In the genomic region with DNA sequence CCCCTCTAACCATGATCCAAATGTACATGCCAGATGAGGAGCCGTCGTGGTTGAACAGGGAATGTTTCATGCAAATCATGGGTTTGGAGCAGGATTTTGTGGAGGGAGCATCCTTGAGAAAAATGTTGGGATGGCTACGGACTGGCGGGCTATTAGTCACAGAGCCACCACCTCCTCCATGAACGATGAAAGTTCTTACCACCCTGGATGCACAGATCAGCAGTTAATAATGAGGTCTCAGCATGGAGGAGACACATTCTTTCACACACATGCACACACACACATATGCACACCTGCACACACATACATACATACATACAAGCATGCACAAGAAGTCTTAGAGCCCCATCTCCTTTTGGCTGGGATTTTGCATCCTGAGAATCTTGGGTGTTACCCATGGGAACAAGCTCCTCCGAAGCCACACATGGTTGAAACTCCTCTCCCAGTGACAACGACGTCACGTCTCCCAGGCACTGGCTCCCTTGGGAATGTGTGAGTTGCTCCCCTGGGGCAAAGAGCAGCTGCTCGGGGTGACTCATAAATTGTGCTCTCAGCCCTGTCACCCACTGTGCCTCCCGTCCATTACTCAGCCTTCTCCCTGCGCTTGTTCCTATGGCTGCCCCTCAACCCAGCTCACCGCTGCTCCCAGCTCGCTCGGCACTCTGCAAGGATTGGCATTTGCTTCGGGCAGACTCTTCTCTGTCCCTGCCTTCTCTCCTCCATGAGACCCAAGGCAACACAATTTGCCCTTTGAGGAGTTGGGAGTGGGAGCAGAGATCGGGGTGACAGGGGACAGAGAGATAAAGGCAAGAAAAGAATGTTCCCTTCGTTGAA, we compare ENCODE assay signal across 1 cellular context.
TF ChIP-seq lines count a peak whose summit lies in the region.

No MANE protein-coding gene starts in this region.

TF ChIP-seq in A549, 52 proteins besides CTCF, POLR2A, EP300 and RAD21 (continued from another document):
- TF ChIP-seq, protein P1, sequence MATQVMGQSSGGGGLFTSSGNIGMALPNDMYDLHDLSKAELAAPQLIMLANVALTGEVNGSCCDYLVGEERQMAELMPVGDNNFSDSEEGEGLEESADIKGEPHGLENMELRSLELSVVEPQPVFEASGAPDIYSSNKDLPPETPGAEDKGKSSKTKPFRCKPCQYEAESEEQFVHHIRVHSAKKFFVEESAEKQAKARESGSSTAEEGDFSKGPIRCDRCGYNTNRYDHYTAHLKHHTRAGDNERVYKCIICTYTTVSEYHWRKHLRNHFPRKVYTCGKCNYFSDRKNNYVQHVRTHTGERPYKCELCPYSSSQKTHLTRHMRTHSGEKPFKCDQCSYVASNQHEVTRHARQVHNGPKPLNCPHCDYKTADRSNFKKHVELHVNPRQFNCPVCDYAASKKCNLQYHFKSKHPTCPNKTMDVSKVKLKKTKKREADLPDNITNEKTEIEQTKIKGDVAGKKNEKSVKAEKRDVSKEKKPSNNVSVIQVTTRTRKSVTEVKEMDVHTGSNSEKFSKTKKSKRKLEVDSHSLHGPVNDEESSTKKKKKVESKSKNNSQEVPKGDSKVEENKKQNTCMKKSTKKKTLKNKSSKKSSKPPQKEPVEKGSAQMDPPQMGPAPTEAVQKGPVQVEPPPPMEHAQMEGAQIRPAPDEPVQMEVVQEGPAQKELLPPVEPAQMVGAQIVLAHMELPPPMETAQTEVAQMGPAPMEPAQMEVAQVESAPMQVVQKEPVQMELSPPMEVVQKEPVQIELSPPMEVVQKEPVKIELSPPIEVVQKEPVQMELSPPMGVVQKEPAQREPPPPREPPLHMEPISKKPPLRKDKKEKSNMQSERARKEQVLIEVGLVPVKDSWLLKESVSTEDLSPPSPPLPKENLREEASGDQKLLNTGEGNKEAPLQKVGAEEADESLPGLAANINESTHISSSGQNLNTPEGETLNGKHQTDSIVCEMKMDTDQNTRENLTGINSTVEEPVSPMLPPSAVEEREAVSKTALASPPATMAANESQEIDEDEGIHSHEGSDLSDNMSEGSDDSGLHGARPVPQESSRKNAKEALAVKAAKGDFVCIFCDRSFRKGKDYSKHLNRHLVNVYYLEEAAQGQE (IDR thresholded peaks at IDR 0.05), result no peak
- TF ChIP-seq GATA3 (IDR thresholded peaks at IDR 0.05; ENCODE audit: borderline replicate concordance), result peak; percentile 92
- TF ChIP-seq, protein P2, sequence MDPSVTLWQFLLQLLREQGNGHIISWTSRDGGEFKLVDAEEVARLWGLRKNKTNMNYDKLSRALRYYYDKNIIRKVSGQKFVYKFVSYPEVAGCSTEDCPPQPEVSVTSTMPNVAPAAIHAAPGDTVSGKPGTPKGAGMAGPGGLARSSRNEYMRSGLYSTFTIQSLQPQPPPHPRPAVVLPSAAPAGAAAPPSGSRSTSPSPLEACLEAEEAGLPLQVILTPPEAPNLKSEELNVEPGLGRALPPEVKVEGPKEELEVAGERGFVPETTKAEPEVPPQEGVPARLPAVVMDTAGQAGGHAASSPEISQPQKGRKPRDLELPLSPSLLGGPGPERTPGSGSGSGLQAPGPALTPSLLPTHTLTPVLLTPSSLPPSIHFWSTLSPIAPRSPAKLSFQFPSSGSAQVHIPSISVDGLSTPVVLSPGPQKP (IDR thresholded peaks at IDR 0.05; ENCODE audit: low read depth, low read length), result no peak
- TF ChIP-seq, protein P3, sequence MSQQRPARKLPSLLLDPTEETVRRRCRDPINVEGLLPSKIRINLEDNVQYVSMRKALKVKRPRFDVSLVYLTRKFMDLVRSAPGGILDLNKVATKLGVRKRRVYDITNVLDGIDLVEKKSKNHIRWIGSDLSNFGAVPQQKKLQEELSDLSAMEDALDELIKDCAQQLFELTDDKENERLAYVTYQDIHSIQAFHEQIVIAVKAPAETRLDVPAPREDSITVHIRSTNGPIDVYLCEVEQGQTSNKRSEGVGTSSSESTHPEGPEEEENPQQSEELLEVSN (IDR thresholded peaks at IDR 0.05; ENCODE audit: borderline replicate concordance, low read depth), result 0 out of 2 replicates have a peak, but pooled peaks have one; percentile 48
- peak; percentile 16; the same call in 1 of the 2 replicates for TF ChIP-seq HOXB5 (CRISPR knock-in tag; IDR thresholded peaks at IDR 0.05)
- TF ChIP-seq RARB (CRISPR knock-in tag; IDR thresholded peaks at IDR 0.05), result no peak; the same call in 1 of the 2 replicates
- TF ChIP-seq FOSL2 (IDR thresholded peaks at IDR 0.05), result peak; percentile 97
- peak; percentile 100 for TF ChIP-seq FOSL2 (CRISPR knock-in tag; IDR thresholded peaks at IDR 0.05)
- TF ChIP-seq FOSB (CRISPR knock-in tag; IDR thresholded peaks at IDR 0.05), result peak; percentile 64; the same call in 1 of the 2 replicates
- TF ChIP-seq POLR2AphosphoS2 (conservative IDR thresholded peaks at IDR 0.05; ENCODE audit: low read length), result peak; percentile 63; the same call in 1 of the 2 replicates
- TF ChIP-seq ZSCAN20 (CRISPR knock-in tag; IDR thresholded peaks at IDR 0.05), result 0 out of 2 replicates have a peak, but pooled peaks have one; percentile 13
- TF ChIP-seq HOXA7 (CRISPR knock-in tag; IDR thresholded peaks at IDR 0.05), result 0 out of 2 replicates have a peak, but pooled peaks have one; percentile 29
- TF ChIP-seq, protein P4, sequence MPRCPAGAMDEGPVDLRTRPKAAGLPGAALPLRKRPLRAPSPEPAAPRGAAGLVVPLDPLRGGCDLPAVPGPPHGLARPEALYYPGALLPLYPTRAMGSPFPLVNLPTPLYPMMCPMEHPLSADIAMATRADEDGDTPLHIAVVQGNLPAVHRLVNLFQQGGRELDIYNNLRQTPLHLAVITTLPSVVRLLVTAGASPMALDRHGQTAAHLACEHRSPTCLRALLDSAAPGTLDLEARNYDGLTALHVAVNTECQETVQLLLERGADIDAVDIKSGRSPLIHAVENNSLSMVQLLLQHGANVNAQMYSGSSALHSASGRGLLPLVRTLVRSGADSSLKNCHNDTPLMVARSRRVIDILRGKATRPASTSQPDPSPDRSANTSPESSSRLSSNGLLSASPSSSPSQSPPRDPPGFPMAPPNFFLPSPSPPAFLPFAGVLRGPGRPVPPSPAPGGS (IDR thresholded peaks at IDR 0.05), result peak; percentile 81; the same call in 1 of the 3 replicates
- 0 out of 2 replicates have a peak, but pooled peaks have one; percentile 6 for TF ChIP-seq EHF (CRISPR knock-in tag; IDR thresholded peaks at IDR 0.05)
- no peak for TF ChIP-seq HDAC2 (IDR thresholded peaks at IDR 0.05)
- TF ChIP-seq JUN (IDR thresholded peaks at IDR 0.05), result peak; percentile 75 to 81; a peak in 4 of 5 replicates
- TF ChIP-seq HEYL (CRISPR knock-in tag; IDR thresholded peaks at IDR 0.05), result 0 out of 2 replicates have a peak, but pooled peaks have one; percentile 50
- TF ChIP-seq, protein P5, sequence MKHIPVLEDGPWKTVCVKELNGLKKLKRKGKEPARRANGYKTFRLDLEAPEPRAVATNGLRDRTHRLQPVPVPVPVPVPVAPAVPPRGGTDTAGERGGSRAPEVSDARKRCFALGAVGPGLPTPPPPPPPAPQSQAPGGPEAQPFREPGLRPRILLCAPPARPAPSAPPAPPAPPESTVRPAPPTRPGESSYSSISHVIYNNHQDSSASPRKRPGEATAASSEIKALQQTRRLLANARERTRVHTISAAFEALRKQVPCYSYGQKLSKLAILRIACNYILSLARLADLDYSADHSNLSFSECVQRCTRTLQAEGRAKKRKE (CRISPR knock-in tag; IDR thresholded peaks at IDR 0.05; ENCODE audit: low read depth), result peak; percentile 9; the same call in 1 of the 2 replicates
- 0 out of 2 replicates have a peak, but pooled peaks have one; percentile 25 for TF ChIP-seq TP53 (CRISPR knock-in tag; IDR thresholded peaks at IDR 0.05)
